ENCODE assay signal across 2 cellular contexts in genomic region chr6:34517966-34518365, GRCh38.
TF ChIP-seq lines count a peak whose summit lies in the region.

No MANE protein-coding gene starts in this region.

TF ChIP-seq in SK-N-SH, 30 proteins besides CTCF, POLR2A, EP300 and RAD21 (continued from another document):
- TF ChIP-seq ZBTB33 (IDR thresholded peaks at IDR 0.05; ENCODE audit: borderline replicate concordance, low read depth) (no peak), SIN3A (IDR thresholded peaks at IDR 0.05; ENCODE audit: borderline replicate concordance, low read depth, low read length) (no peak), NRF1 (IDR thresholded peaks at IDR 0.05; ENCODE audit: low read depth, low read length) (no peak), FOXJ3 (CRISPR knock-in tag; IDR thresholded peaks at IDR 0.05) (no peak), YY1 (IDR thresholded peaks at IDR 0.05; ENCODE audit: low read depth) (no peak), TCF12 (IDR thresholded peaks at IDR 0.05) (no peak), USF1 (IDR thresholded peaks at IDR 0.05; ENCODE audit: borderline replicate concordance, low read depth) (no peak), SMC3 (IDR thresholded peaks at IDR 0.05; ENCODE audit: low read depth, low read length) (no peak), RFX5 (IDR thresholded peaks at IDR 0.05; ENCODE audit: low read length) (no peak), MAX (IDR thresholded peaks at IDR 0.05; ENCODE audit: low read depth) (no peak), TEAD4 (IDR thresholded peaks at IDR 0.05; ENCODE audit: borderline replicate concordance, insufficient read depth) (no peak), REST (IDR thresholded peaks at IDR 0.05; ENCODE audit: low read depth, low read length) (no peak), IRF3 (IDR thresholded peaks at IDR 0.05; ENCODE audit: low read depth, low read length) (no peak)

TF ChIP-seq in SK-N-SH treated with all-trans-retinoic acid at 6 μM for 48 hours, 23 proteins besides CTCF, POLR2A, EP300 and RAD21 (continued from another document):
- no peak for TF ChIP-seq POU6F1 (CRISPR knock-in tag; IDR thresholded peaks at IDR 0.05; ENCODE audit: borderline replicate concordance, low read depth)
